In genomic region chr1:33367488-33368405, GRCh38 we compare ENCODE assay signal across 8 cellular contexts. TPM values are rescaled to one million over a fixed set of nuclear protein-coding genes. Genes with fewer than 3 reads are reported as not detected.
DNase-seq lines count a peak whose midpoint lies in the region; ATAC-seq and TF ChIP-seq lines count a peak whose summit lies in the region.

No MANE protein-coding gene starts in this region.

- intact Hi-C loops in PC-3 (cut with micrococcal nuclease): loop anchor here (1.0 to 10.0 kb wide), 5 partner anchors 72 to 247 kb away; partner anchors contain the start of gene ZSCAN20

- H3K79me2 ChIP-seq in PC-3 (ENCODE audit: low read length): no peaks in the 10 kb centered on the region

- H3K27ac Mint-ChIP-seq in naive thymus-derived CD8-positive, alpha-beta T cell: peak overlapping the region in 1 of 10 donors; percentile 76

- DNase-seq in GM03348 (ENCODE audit: low spot score): peak; percentile 93
- peak; percentile 88 for DNase-seq in HK-2 (ENCODE audit: unreplicated experiment)
- DNase-seq in PC-3: peak; percentile 81
- peak; percentile 90 for DNase-seq in activated T-cell treated with anti-CD3 and anti-CD28 coated beads, Interleukin-2, amount 50 U/mL, for 48 hours
- DNase-seq in fibroblast of gingiva (ENCODE audit: low read depth): peak; percentile 68
- DNase-seq in naive thymus-derived CD8-positive, alpha-beta T cell: peak; percentile 68 to 91 (median 82)
- peak; percentile 35 to 61 for DNase-seq in stimulated activated CD8-positive, alpha-beta memory T cell treated with anti-CD3 and anti-CD28 coated beads, Interleukin-7, amount 100 ng/mL, for 48 hours (ENCODE audit: extremely low read depth in 1 of 2, low read depth in 1 of 2)

- no peak overlapping the region for H3K27ac ChIP-seq in PC-3 (ENCODE audit: low read length)

- H3K4me1 Mint-ChIP-seq in naive thymus-derived CD8-positive, alpha-beta T cell: peaks cover 0 to 6% (median 2%) of the 10 kb centered on the region in 4 donors

- H3K4me1 ChIP-seq in PC-3 (ENCODE audit: insufficient read depth, low read length): no peaks in the 10 kb centered on the region

- no peaks in the 10 kb centered on the region for H3F3A ChIP-seq in PC-3 (ENCODE audit: low read length, unreplicated experiment)

- POLR2A ChIA-PET in PC-3 (lab: Charles Lee; ENCODE audit: unreplicated experiment): no interaction called here
- POLR2A ChIA-PET in naive thymus-derived CD8-positive, alpha-beta T cell (lab: Charles Lee): no interaction called here

- no peak overlapping the region for H3K9ac ChIP-seq in PC-3 (ENCODE audit: low read length)

- 0 out of 2 replicates have a peak overlapping the region, but pooled peaks have one; percentile 38 for H2AFZ ChIP-seq in PC-3 (ENCODE audit: low read length)

- peaks cover 0 to 3% (median 0%) of the 10 kb centered on the region in 5 donors for H3K27me3 Mint-ChIP-seq in naive thymus-derived CD8-positive, alpha-beta T cell

- H3K4me2 ChIP-seq in PC-3 (ENCODE audit: low read length): no peak overlapping the region

- peak; percentile 92 for TF ChIP-seq CTCF in PC-3 (conservative IDR thresholded peaks at IDR 0.05; ENCODE audit: low read depth, low read length)

- H3K9me2 ChIP-seq in PC-3 (replicated peaks; ENCODE audit: low read length): no peaks in the 10 kb centered on the region

- no peaks in the 10 kb centered on the region for H3K9me3 Mint-ChIP-seq in naive thymus-derived CD8-positive, alpha-beta T cell

- H3K9me3 ChIP-seq in PC-3 (ENCODE audit: low read length): no peaks in the 10 kb centered on the region

- no peaks in the 10 kb centered on the region for H3K27me3 ChIP-seq in PC-3 (ENCODE audit: low read length)

- H3K36me3 ChIP-seq in PC-3 (ENCODE audit: low read depth, low read length): peaks cover 48% of the 10 kb centered on the region

- no peak overlapping the region for H3K4me3 Mint-ChIP-seq in naive thymus-derived CD8-positive, alpha-beta T cell

- no peak overlapping the region for H3K4me3 ChIP-seq in PC-3 (ENCODE audit: low read length)

- CTCF ChIA-PET in PC-3 (lab: Charles Lee): no interaction called here

- ATAC-seq in PC-3: peak; percentile 86
- peak; percentile 96 to 100 for ATAC-seq in naive thymus-derived CD8-positive, alpha-beta T cell
- ATAC-seq in GM19397 (IDR thresholded peaks at IDR 0.05; ENCODE audit: unreplicated experiment): no peak

- no peaks in the 10 kb centered on the region for H4K20me1 ChIP-seq in PC-3 (ENCODE audit: low read length)

- no TSS peak for BruUV-seq in PC-3 (replicated peaks; lab: Mats Ljungman, UMichigan)

- no peaks in the 10 kb centered on the region for H3K36me3 Mint-ChIP-seq in naive thymus-derived CD8-positive, alpha-beta T cell

RNA-seq across cellular contexts. Expression of gene A3GALT2, which starts 46.8 kb away (rescaled TPM):
- 0.58 TPM in 1 of 2 replicates, not detected in the other for total RNA-seq in PC-3 (2014; rRNA removed)
- not detected for total RNA-seq in naive thymus-derived CD8-positive, alpha-beta T cell
- not detected for polyA plus RNA-seq in naive thymus-derived CD8-positive, alpha-beta T cell
